ENCODE assay signal across 27 cellular contexts in genomic region chr1:25977816-25978215, GRCh38. TPM values are rescaled to one million over a fixed set of nuclear protein-coding genes. Genes with fewer than 3 reads are reported as not detected.
"Had no signal": no experiment of that assay in that cellular context is flagged by ENCODE, and none has a peak within 500 bp of the region (broad histone marks: within the 10 kb centered on the region; RNA-seq: fewer than 3 reads in every experiment).

No MANE protein-coding gene starts in this region.

- FAIRE-seq: endometrium, kidney, pancreas had no signal

- H3K4me1 ChIP-seq: esophagus squamous epithelium, gastroesophageal sphincter, left ventricle myocardium inferior, lower lobe of right lung, pancreas, testis had no signal

- H3K4me1 Mint-ChIP-seq: memory B cell; stimulated activated effector memory CD8-positive, alpha-beta T cell treated with anti-CD3 and anti-CD28 coated beads, Interleukin-12 subunit alpha, Interleukin-12 subunit beta, amount 100 ng/mL, for 72 hours had no signal

- H3K27ac Mint-ChIP-seq: memory B cell, mesothelial cell of epicardium, progenitor cell of endocrine pancreas had no signal

- DNase-seq: caudate nucleus; effector memory CD4-positive, alpha-beta T cell; esophagus squamous epithelium; foreskin fibroblast; glutamatergic neuron; kidney; left cardiac atrium; left ventricle myocardium inferior; lower lobe of right lung; naive thymus-derived CD4-positive, alpha-beta T cell; occipital lobe; pancreas; right cardiac atrium; stimulated activated CD4-positive, alpha-beta T cell treated with anti-CD3 and anti-CD28 coated beads, Interleukin-4, amount 100 ng/mL, for 1 hour; stimulated activated CD8-positive, alpha-beta memory T cell treated with anti-CD3 and anti-CD28 coated beads, Interleukin-4, amount 100 ng/mL, for 48 hours; stimulated activated naive CD8-positive, alpha-beta T cell treated with anti-CD3 and anti-CD28 coated beads, Interleukin-15, Interleukin-2, amounts not matched to agents 100 U/mL and 50 U/mL, for 24 hours; testis; transverse colon had no signal

- H3K4me3 ChIP-seq: coronary artery, esophagus squamous epithelium, gastroesophageal sphincter, left ventricle myocardium inferior, lower lobe of right lung, pancreas, smooth muscle cell, testis, transverse colon had no signal

- H3K9me3 Mint-ChIP-seq: memory B cell; mesothelial cell of epicardium; naive thymus-derived CD4-positive, alpha-beta T cell; stimulated activated effector memory CD8-positive, alpha-beta T cell treated with anti-CD3 and anti-CD28 coated beads, Interleukin-12 subunit alpha, Interleukin-12 subunit beta, amount 100 ng/mL, for 72 hours had no signal

- H3K9me3 ChIP-seq: esophagus squamous epithelium, gastroesophageal sphincter, left ventricle myocardium inferior, lower lobe of right lung, pancreas, testis, transverse colon had no signal

- H3K27me3 Mint-ChIP-seq: memory B cell; naive thymus-derived CD4-positive, alpha-beta T cell; progenitor cell of endocrine pancreas had no signal

- H3K4me2 ChIP-seq: smooth muscle cell had no signal

- H3K4me3 Mint-ChIP-seq: memory B cell; mesothelial cell of epicardium; naive thymus-derived CD4-positive, alpha-beta T cell; stimulated activated effector memory CD8-positive, alpha-beta T cell treated with anti-CD3 and anti-CD28 coated beads, Interleukin-12 subunit alpha, Interleukin-12 subunit beta, amount 100 ng/mL, for 72 hours had no signal

- H3K27ac ChIP-seq: coronary artery, epithelial cell of prostate, esophagus squamous epithelium, gastroesophageal sphincter, left ventricle myocardium inferior, lower lobe of right lung, pancreas, testis, transverse colon had no signal

- H3K27me3 ChIP-seq: esophagus squamous epithelium, gastroesophageal sphincter, pancreas, testis, transverse colon had no signal

- ATAC-seq: gastroesophageal sphincter; left cardiac atrium; lower lobe of right lung; naive thymus-derived CD4-positive, alpha-beta T cell; pancreas; right cardiac atrium; stimulated activated effector memory CD8-positive, alpha-beta T cell treated with anti-CD3 and anti-CD28 coated beads, Interleukin-12 subunit alpha, Interleukin-12 subunit beta, amount 100 ng/mL, for 72 hours; stimulated activated naive CD8-positive, alpha-beta T cell treated with anti-CD3 and anti-CD28 coated beads, Interleukin-15, Interleukin-2, amounts not matched to agents 100 U/mL and 50 U/mL, for 24 hours had no signal

RNA-seq across cellular contexts. Expression of gene EXTL1, which starts 43.8 kb away (rescaled TPM):
- total RNA-seq: esophagus squamous epithelium had no signal
- polyA plus RNA-seq: naive thymus-derived CD4-positive, alpha-beta T cell had no signal
